ENCODE assay signal across 22 cellular contexts in the genomic region with DNA sequence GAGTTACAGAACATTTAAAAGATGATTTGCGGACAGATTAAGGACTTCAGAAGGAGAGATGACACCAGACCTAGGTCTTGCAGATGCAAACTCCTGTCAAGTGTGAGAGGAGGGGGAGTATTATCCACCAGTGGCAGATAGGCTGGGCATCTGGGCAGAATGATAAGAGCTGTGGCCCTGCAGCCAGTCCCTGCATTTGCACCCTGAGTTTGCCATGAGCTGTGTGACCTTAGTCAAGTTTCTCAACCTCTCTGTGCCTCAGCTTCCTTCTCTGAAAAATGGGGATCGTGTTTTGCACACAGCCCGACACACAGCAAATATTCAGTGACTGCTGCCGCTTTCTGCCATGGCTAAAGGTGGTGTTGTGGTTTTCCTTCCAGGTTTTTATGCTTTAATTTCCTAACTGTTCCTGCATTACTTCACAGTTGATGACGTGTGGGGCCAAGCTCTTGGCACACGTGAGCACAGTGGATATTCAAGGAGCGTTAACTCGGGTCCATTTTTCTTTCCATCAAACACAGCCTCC.
"Had no signal": no experiment of that assay in that cellular context is flagged by ENCODE, and none has a peak within 500 bp of the region (broad histone marks: within the 10 kb centered on the region; RNA-seq: fewer than 3 reads in every experiment).

No MANE protein-coding gene starts in this region.

- ATAC-seq: foreskin keratinocyte, gastroesophageal sphincter, heart left ventricle, left colon, left lobe of liver, lower lobe of right lung, mucosa of descending colon had no signal

- H3K4me2 ChIP-seq: hepatocyte had no signal

- FAIRE-seq: endothelial cell of umbilical vein, frontal cortex, kidney had no signal

- H3K9me3 ChIP-seq: colonic mucosa, esophagus muscularis mucosa, gastroesophageal sphincter, heart left ventricle, left ventricle myocardium inferior, lower lobe of right lung, mucosa of descending colon had no signal

- DNase-seq: colonic mucosa; cortex of kidney; effector CD4-positive, alpha-beta T cell; effector memory CD4-positive, alpha-beta T cell; foreskin keratinocyte; heart left ventricle; hypothalamus; immature natural killer cell; islet precursor cell; kidney; kidney glomerular epithelial cell; left colon; left ventricle myocardium inferior; lower lobe of right lung; mesenchymal stem cell; mucosa of descending colon had no signal

- H3K79me2 ChIP-seq: hepatocyte had no signal

- H3K27ac ChIP-seq: colonic mucosa, esophagus muscularis mucosa, foreskin keratinocyte, gastroesophageal sphincter, heart left ventricle, hepatocyte, left ventricle myocardium inferior, lower lobe of right lung had no signal

- H3K4me3 ChIP-seq: colonic mucosa, esophagus muscularis mucosa, gastroesophageal sphincter, heart left ventricle, hepatocyte, left ventricle myocardium inferior, lower lobe of right lung, mucosa of descending colon had no signal

- H3K27me3 ChIP-seq: colonic mucosa, foreskin keratinocyte, hepatocyte had no signal

- H3K4me1 ChIP-seq: colonic mucosa, esophagus muscularis mucosa, foreskin keratinocyte, gastroesophageal sphincter, heart left ventricle, left ventricle myocardium inferior, lower lobe of right lung had no signal

- H2AFZ ChIP-seq: hepatocyte had no signal

- H3K36me3 ChIP-seq: colonic mucosa, esophagus muscularis mucosa, gastroesophageal sphincter, heart left ventricle, left ventricle myocardium inferior, lower lobe of right lung had no signal
